In the genomic region with DNA sequence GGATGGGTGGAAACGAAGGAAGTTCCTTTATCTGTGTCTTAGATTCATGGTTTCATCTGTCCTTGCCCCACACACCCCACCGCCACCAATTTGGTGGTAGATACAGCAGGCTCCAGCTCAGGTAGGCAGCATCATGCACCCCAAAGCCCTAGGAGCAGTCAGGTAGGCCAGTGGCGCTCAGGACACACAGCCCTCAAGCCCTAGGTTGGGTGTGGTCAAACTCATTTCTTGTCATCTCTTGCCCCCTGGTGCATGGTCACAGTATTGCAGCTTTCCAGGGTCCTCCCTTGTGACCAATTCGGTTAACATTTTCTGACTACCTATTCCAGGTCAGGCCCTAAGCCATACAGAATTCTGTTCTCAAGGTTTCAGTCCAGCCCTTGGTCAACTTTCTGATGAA, we compare ENCODE assay signal across 9 cellular contexts. TPM values are rescaled to one million over a fixed set of nuclear protein-coding genes. Genes with fewer than 3 reads are reported as not detected.
DNase-seq lines count a peak whose midpoint lies in the region; ATAC-seq and TF ChIP-seq lines count a peak whose summit lies in the region.
"Had no signal": no experiment of that assay in that cellular context is flagged by ENCODE, and none has a peak within 500 bp of the region (broad histone marks: within the 10 kb centered on the region; RNA-seq: fewer than 3 reads in every experiment).

No MANE protein-coding gene starts in this region.

- no peak overlapping the region for H2AFZ ChIP-seq in OCI-LY7 (ENCODE audit: low read length)

- H3K27ac ChIP-seq in OCI-LY7 (ENCODE audit: low read depth, low read length, poor library complexity, severe bottlenecking), result no peak overlapping the region

- intact Hi-C loops in OCI-LY7 (cut with micrococcal nuclease; ENCODE audit: unreplicated experiment) (loop anchor here (1.0 kb wide), 1 partner anchor 530 kb away; no protein-coding TSS in a partner anchor), head of caudate nucleus (cut with DNase I) (no loop called here)
- intact Hi-C loops in activated T-helper 1 cell treated with anti-CD3 and anti-CD28 coated beads, Interleukin-12 subunit alpha, Interleukin-12 subunit beta, Interleukin-2, Interleukin-4 antibody, amounts not matched to agents 30 ng/mL and 10 ng/mL and 1 ng/mL, durations not matched to agents 14 hours and 24 hours and 36 hours (cut with micrococcal nuclease), result loop anchor here (2.0 kb wide), 1 partner anchor 174 kb away; no protein-coding TSS in a partner anchor

- H3K9me3 ChIP-seq in OCI-LY7 (ENCODE audit: low read length), result no peaks in the 10 kb centered on the region

- H3K4me3 ChIP-seq in AG04449 (ENCODE audit: low read depth, low read length) (no peak overlapping the region), GM12875 (ENCODE audit: low read depth, low read length) (no peak overlapping the region), OCI-LY7 (ENCODE audit: low read depth, low read length, poor library complexity, severe bottlenecking) (no peak overlapping the region)

- CTCF ChIA-PET in AG04449 (lab: Yijun Ruan, JAX) (interaction anchor here (1.0 to 1.3 kb wide), 2 partner anchors 175 to 529 kb away, joined by 3 to 7 read pairs; no protein-coding TSS in a partner anchor), OCI-LY7 (lab: Charles Lee; ENCODE audit: unreplicated experiment) (no interaction called here)

- no peaks in the 10 kb centered on the region for H3K9me2 ChIP-seq in OCI-LY7 (ENCODE audit: insufficient read depth, low read length)

- BruUV-seq in OCI-LY7 (replicated peaks; lab: Mats Ljungman, UMichigan), result no TSS peak

- no peak overlapping the region for H3K27ac Mint-ChIP-seq in activated T-helper 1 cell treated with anti-CD3 and anti-CD28 coated beads, Interleukin-12 subunit alpha, Interleukin-12 subunit beta, Interleukin-2, Interleukin-4 antibody, amounts not matched to agents 30 ng/mL and 10 ng/mL and 1 ng/mL, durations not matched to agents 14 hours and 24 hours and 36 hours
- H3K27ac Mint-ChIP-seq: stimulated activated naive CD8-positive, alpha-beta T cell treated with anti-CD3 and anti-CD28 coated beads, Interleukin-15, Interleukin-2, amounts not matched to agents 100 ng/mL and 50 ng/mL, for 24 hours had no signal

- no peaks in the 10 kb centered on the region for H3K4me1 ChIP-seq in OCI-LY7 (ENCODE audit: insufficient read depth, low read length, poor library complexity, severe bottlenecking)

- H3K36me3 Mint-ChIP-seq in activated T-helper 1 cell treated with anti-CD3 and anti-CD28 coated beads, Interleukin-12 subunit alpha, Interleukin-12 subunit beta, Interleukin-2, Interleukin-4 antibody, amounts not matched to agents 30 ng/mL and 10 ng/mL and 1 ng/mL, durations not matched to agents 14 hours and 24 hours and 36 hours (ENCODE audit: low read depth), result no peaks in the 10 kb centered on the region

- H3K9me3 Mint-ChIP-seq in activated T-helper 1 cell treated with anti-CD3 and anti-CD28 coated beads, Interleukin-12 subunit alpha, Interleukin-12 subunit beta, Interleukin-2, Interleukin-4 antibody, amounts not matched to agents 30 ng/mL and 10 ng/mL and 1 ng/mL, durations not matched to agents 14 hours and 24 hours and 36 hours, result no peaks in the 10 kb centered on the region
- H3K9me3 Mint-ChIP-seq: stimulated activated naive CD8-positive, alpha-beta T cell treated with anti-CD3 and anti-CD28 coated beads, Interleukin-15, Interleukin-2, amounts not matched to agents 100 ng/mL and 50 ng/mL, for 24 hours had no signal

- ATAC-seq in HG03045 (IDR thresholded peaks at IDR 0.05; ENCODE audit: unreplicated experiment) (peak; percentile 59), GM19455 (IDR thresholded peaks at IDR 0.05; ENCODE audit: unreplicated experiment) (no peak)

- peaks cover 6% of the 10 kb centered on the region for H3K27me3 Mint-ChIP-seq in activated T-helper 1 cell treated with anti-CD3 and anti-CD28 coated beads, Interleukin-12 subunit alpha, Interleukin-12 subunit beta, Interleukin-2, Interleukin-4 antibody, amounts not matched to agents 30 ng/mL and 10 ng/mL and 1 ng/mL, durations not matched to agents 14 hours and 24 hours and 36 hours (ENCODE audit: insufficient read depth)

- no peaks in the 10 kb centered on the region for H3K4me1 Mint-ChIP-seq in activated T-helper 1 cell treated with anti-CD3 and anti-CD28 coated beads, Interleukin-12 subunit alpha, Interleukin-12 subunit beta, Interleukin-2, Interleukin-4 antibody, amounts not matched to agents 30 ng/mL and 10 ng/mL and 1 ng/mL, durations not matched to agents 14 hours and 24 hours and 36 hours (ENCODE audit: low read depth)

- DNase-seq in AG04449 (ENCODE audit: low read depth, low spot score) (no peak), OCI-LY7 (ENCODE audit: low spot score) (peak; percentile 44), head of caudate nucleus (peak in 41 of 42 donors; percentile 18 to 78 (median 57))
- DNase-seq in activated T-helper 1 cell treated with anti-CD3 and anti-CD28 coated beads, Interleukin-12 subunit alpha, Interleukin-12 subunit beta, Interleukin-2, Interleukin-4 antibody, amounts not matched to agents 30 ng/mL and 10 ng/mL and 1 ng/mL, durations not matched to agents 14 hours and 24 hours and 36 hours (ENCODE audit: low spot score), result peak; percentile 13
- peak; percentile 24 to 74 (median 28) for DNase-seq in stimulated activated CD4-positive, alpha-beta T cell treated with anti-CD3 and anti-CD28 coated beads, Interleukin-12 subunit alpha, Interleukin-12 subunit beta, amount 100 ng/mL, for 48 hours (ENCODE audit: low read depth in 2 of 3, low spot score in 1 of 3)

- no peak overlapping the region for H3K4me2 ChIP-seq in OCI-LY7 (ENCODE audit: low read length)

- no peaks in the 10 kb centered on the region for H3K79me2 ChIP-seq in OCI-LY7 (ENCODE audit: insufficient read depth, low read depth, low read length)

- H4K20me1 ChIP-seq in OCI-LY7 (ENCODE audit: insufficient read depth, low read length), result no peaks in the 10 kb centered on the region

- TF ChIP-seq CTCF in AG04449 (IDR thresholded peaks at IDR 0.05; ENCODE audit: insufficient read depth, low read length, missing control alignments) (peak; percentile 31), GM12875 (IDR thresholded peaks at IDR 0.05; ENCODE audit: borderline replicate concordance, insufficient read depth, low read depth, low read length) (peak; percentile 78), OCI-LY7 (conservative IDR thresholded peaks at IDR 0.05; ENCODE audit: low read length) (peak; percentile 71)

- H3K36me3 ChIP-seq in OCI-LY7 (ENCODE audit: insufficient read depth, low read length), result no peaks in the 10 kb centered on the region

- POLR2A ChIA-PET in AG04449 (lab: Yijun Ruan, JAX), result no interaction called here
- POLR2A ChIA-PET in OCI-LY7 (lab: Charles Lee), result no interaction called here

- no peak overlapping the region for H3K4me3 Mint-ChIP-seq in activated T-helper 1 cell treated with anti-CD3 and anti-CD28 coated beads, Interleukin-12 subunit alpha, Interleukin-12 subunit beta, Interleukin-2, Interleukin-4 antibody, amounts not matched to agents 30 ng/mL and 10 ng/mL and 1 ng/mL, durations not matched to agents 14 hours and 24 hours and 36 hours
- H3K4me3 Mint-ChIP-seq: stimulated activated naive CD8-positive, alpha-beta T cell treated with anti-CD3 and anti-CD28 coated beads, Interleukin-15, Interleukin-2, amounts not matched to agents 100 ng/mL and 50 ng/mL, for 24 hours had no signal

RNA-seq across cellular contexts. Expression of gene PRRG3, which starts 14.5 kb away (rescaled TPM):
- total RNA-seq in OCI-LY7 (2014; rRNA removed; shearing (Covaris generic)), result not detected in 2 replicates
- total RNA-seq in OCI-LY7 (2022), result not detected in 2 replicates
- total RNA-seq in activated T-helper 1 cell treated with anti-CD3 and anti-CD28 coated beads, Interleukin-12 subunit alpha, Interleukin-12 subunit beta, Interleukin-2, Interleukin-4 antibody, amounts not matched to agents 30 ng/mL and 10 ng/mL and 1 ng/mL, durations not matched to agents 14 hours and 24 hours and 36 hours, result not detected in 2 replicates

RNA-seq across cellular contexts. Expression of gene FATE1, which starts 35.0 kb away (rescaled TPM):
- not detected in 2 replicates for total RNA-seq in OCI-LY7 (2014; rRNA removed; shearing (Covaris generic))
- not detected in 2 replicates for total RNA-seq in OCI-LY7 (2022)
- not detected in 2 replicates for total RNA-seq in activated T-helper 1 cell treated with anti-CD3 and anti-CD28 coated beads, Interleukin-12 subunit alpha, Interleukin-12 subunit beta, Interleukin-2, Interleukin-4 antibody, amounts not matched to agents 30 ng/mL and 10 ng/mL and 1 ng/mL, durations not matched to agents 14 hours and 24 hours and 36 hours

RNA-seq across cellular contexts. Expression of gene CNGA2, which starts 53.7 kb away (rescaled TPM):
- total RNA-seq in OCI-LY7 (2014; rRNA removed; shearing (Covaris generic)), result not detected in 2 replicates
- total RNA-seq in OCI-LY7 (2022), result not detected in 2 replicates
- total RNA-seq in activated T-helper 1 cell treated with anti-CD3 and anti-CD28 coated beads, Interleukin-12 subunit alpha, Interleukin-12 subunit beta, Interleukin-2, Interleukin-4 antibody, amounts not matched to agents 30 ng/mL and 10 ng/mL and 1 ng/mL, durations not matched to agents 14 hours and 24 hours and 36 hours, result not detected in 2 replicates
